Comparison of ENCODE assay signal across 19 cellular contexts in the genomic region with DNA sequence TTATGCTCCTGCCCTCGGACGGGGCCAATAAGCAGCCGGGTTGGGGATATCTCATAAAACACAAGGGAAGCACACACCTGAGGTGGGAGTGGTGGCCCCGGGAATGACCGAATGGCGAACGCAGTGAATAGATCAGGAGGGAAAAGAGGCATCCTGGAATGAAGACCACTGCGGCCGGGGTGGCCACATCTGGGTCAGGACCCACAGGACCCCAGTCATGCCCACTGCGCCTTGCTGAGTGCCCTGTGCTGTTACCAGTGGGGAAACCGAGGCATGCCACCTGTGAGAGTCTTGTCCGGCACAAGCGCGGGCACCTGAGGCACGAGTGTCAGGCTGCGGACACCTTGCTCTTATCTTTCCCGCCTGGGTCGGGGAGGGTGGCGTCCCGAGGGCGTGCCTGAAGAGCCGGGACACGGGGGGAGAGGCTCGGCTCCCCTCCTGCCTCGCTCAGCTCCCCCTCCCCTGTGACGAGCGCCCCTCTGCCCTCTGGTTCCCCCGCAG. TPM values are rescaled to one million over a fixed set of nuclear protein-coding genes. Genes with fewer than 3 reads are reported as not detected.
DNase-seq lines count a peak whose midpoint lies in the region; ATAC-seq and TF ChIP-seq lines count a peak whose summit lies in the region.
"Had no signal": no experiment of that assay in that cellular context is flagged by ENCODE, and none has a peak within 500 bp of the region (broad histone marks: within the 10 kb centered on the region; RNA-seq: fewer than 3 reads in every experiment).

No MANE protein-coding gene starts in this region.

- no peaks in the 10 kb centered on the region for H3K9me3 ChIP-seq in SK-N-SH
- no peaks in the 10 kb centered on the region for H3K9me3 ChIP-seq in sigmoid colon
- H3K9me3 ChIP-seq: gastrocnemius medialis, thyroid gland had no signal

- no peak for TF ChIP-seq EP300 in SK-N-SH (IDR thresholded peaks at IDR 0.05; ENCODE audit: borderline replicate concordance in 1 of 2, low read depth in 1 of 2, low read length in 1 of 2)
- TF ChIP-seq EP300 in sigmoid colon (IDR thresholded peaks at IDR 0.05) = no peak

- no peak for ATAC-seq in SK-N-SH treated with all-trans-retinoic acid at 6 μM for 48 hours
- no peak for ATAC-seq in effector memory CD8-positive, alpha-beta T cell (replicated peaks)
- ATAC-seq: gastrocnemius medialis had no signal

- H3K9ac ChIP-seq in SK-N-SH = no peak overlapping the region

- 80% methylated on average over 19 of the region's 28 CpGs for WGBS in SK-N-SH (ENCODE audit: low lambda C conversion rate)
- WGBS in sigmoid colon, 2 donors = 46 to 79% methylated on average over 28 of the region's 28 CpGs

- H3K27ac Mint-ChIP-seq in effector memory CD8-positive, alpha-beta T cell = peak overlapping the region; percentile 87 to 93

- H3K4me1 ChIP-seq in SK-N-SH (ENCODE audit: control insufficient read depth in 1 of 2, insufficient read depth in 2 of 2, low read depth in 1 of 2, low read length in 1 of 2) (peaks cover 12 to 19% of the 10 kb centered on the region in 2 experiments; a peak in 3 of 4 replicates), sigmoid colon (peaks cover 0 to 20% (median 12%) of the 10 kb centered on the region in 4 donors)

- no peaks in the 10 kb centered on the region for H3K9me3 Mint-ChIP-seq in effector memory CD8-positive, alpha-beta T cell
- H3K9me3 Mint-ChIP-seq: nephron had no signal

- no peak for TF ChIP-seq CTCF in SK-N-SH (IDR thresholded peaks at IDR 0.05)
- TF ChIP-seq CTCF in sigmoid colon (IDR thresholded peaks at IDR 0.05) = no peak

- TF ChIP-seq RAD21 in SK-N-SH (IDR thresholded peaks at IDR 0.05; ENCODE audit: low read length) = no peak

- H3K9me2 ChIP-seq in SK-N-SH = no peaks in the 10 kb centered on the region

- no peaks in the 10 kb centered on the region for H3F3A ChIP-seq in SK-N-SH (replicated peaks; ENCODE audit: insufficient read depth)

- H3K4me3 ChIP-seq in SK-N-SH (ENCODE audit: low read depth in 2 of 2, low read length in 1 of 2) = no peak overlapping the region
- no peak overlapping the region for H3K4me3 ChIP-seq in H7 (ENCODE audit: insufficient read depth, low read depth, low read length)
- no peak overlapping the region for H3K4me3 ChIP-seq in sigmoid colon
- H3K4me3 ChIP-seq: gastrocnemius medialis, lung, SK-N-MC, thyroid gland had no signal

- no peaks in the 10 kb centered on the region for H3K79me2 ChIP-seq in SK-N-SH (ENCODE audit: insufficient read depth)

- peaks cover 44 to 61% of the 10 kb centered on the region in 2 donors for H3K4me1 Mint-ChIP-seq in effector memory CD8-positive, alpha-beta T cell (ENCODE audit: low read depth in 2 of 2)

- intact Hi-C loops in sigmoid colon (cut with DNase I) = no loop called here

- H3K36me3 Mint-ChIP-seq in effector memory CD8-positive, alpha-beta T cell (ENCODE audit: insufficient read depth) = peaks cover 32% of the 10 kb centered on the region

- H3K4me3 Mint-ChIP-seq in effector memory CD8-positive, alpha-beta T cell = peak overlapping the region; percentile 73 to 93
- H3K4me3 Mint-ChIP-seq: nephron had no signal

- no peak for TF ChIP-seq POLR2A in sigmoid colon (IDR thresholded peaks at IDR 0.05)

- H4K20me1 ChIP-seq in SK-N-SH (ENCODE audit: insufficient read depth) = no peaks in the 10 kb centered on the region

- POLR2A ChIA-PET in SK-N-SH (lab: Yijun Ruan, JAX) = no interaction called here

- no peak overlapping the region for H3K4me2 ChIP-seq in SK-N-SH

- H3K27ac ChIP-seq in SK-N-SH (ENCODE audit: low read depth in 2 of 2, low read length in 1 of 2) (no peak overlapping the region), sigmoid colon (no peak overlapping the region)
- H3K27ac ChIP-seq: 22Rv1, gastrocnemius medialis, SK-N-MC, thyroid gland had no signal

- CTCF ChIA-PET in SK-N-SH (lab: Yijun Ruan, JAX) = no interaction called here

- H3K36me3 ChIP-seq in SK-N-SH (replicated peaks in 1 of 2; ENCODE audit: control insufficient read depth in 1 of 2, insufficient read depth in 2 of 2, low read length in 1 of 2) (no peaks in the 10 kb centered on the region), H7 (replicated peaks; ENCODE audit: control insufficient read depth, insufficient read depth, low read length) (no peaks in the 10 kb centered on the region), sigmoid colon (no peaks in the 10 kb centered on the region)
- H3K36me3 ChIP-seq: gastrocnemius medialis, thyroid gland had no signal

- no peaks in the 10 kb centered on the region for H3K27me3 Mint-ChIP-seq in effector memory CD8-positive, alpha-beta T cell

- DNase-seq in SK-N-SH (peak; percentile 33), H7 (peak; percentile 65), sigmoid colon (peak; percentile 64), medulla oblongata (ENCODE audit: extremely low spot score) (no peak), NCI-H1436 treated with DMSO at 0.1 percent for 48 hours (lab: John Stamatoyannopoulos, UW) (no peak), HPDE6-E6E7 (ENCODE audit: extremely low spot score) (no peak)
- no peak for DNase-seq in effector memory CD8-positive, alpha-beta T cell
- DNase-seq: activated CD8-positive, alpha-beta memory T cell treated with anti-CD3 and anti-CD28 coated beads, Interleukin-2, amount 50 U/mL, for 48 hours; amygdala; NCI-H1930; NCI-H510A; retina; thyroid gland had no signal

- H3K27me3 ChIP-seq in SK-N-SH (ENCODE audit: insufficient read depth) = no peaks in the 10 kb centered on the region
- H3K27me3 ChIP-seq in H7 (ENCODE audit: control insufficient read depth, insufficient read depth, low read length) = no peaks in the 10 kb centered on the region
- H3K27me3 ChIP-seq in sigmoid colon = peaks cover 0 to 24% (median 2%) of the 10 kb centered on the region in 3 donors
- H3K27me3 ChIP-seq: thyroid gland had no signal

- no peak overlapping the region for H2AFZ ChIP-seq in SK-N-SH (ENCODE audit: low read depth)

TF ChIP-seq in SK-N-SH, 30 proteins besides CTCF, POLR2A, EP300 and RAD21:
- TF ChIP-seq ELF1 (IDR thresholded peaks at IDR 0.05) (no peak), TCF12 (IDR thresholded peaks at IDR 0.05) (no peak), MEF2A (IDR thresholded peaks at IDR 0.05; ENCODE audit: borderline replicate concordance, low read depth) (no peak)
- TF ChIP-seq, protein P1, sequence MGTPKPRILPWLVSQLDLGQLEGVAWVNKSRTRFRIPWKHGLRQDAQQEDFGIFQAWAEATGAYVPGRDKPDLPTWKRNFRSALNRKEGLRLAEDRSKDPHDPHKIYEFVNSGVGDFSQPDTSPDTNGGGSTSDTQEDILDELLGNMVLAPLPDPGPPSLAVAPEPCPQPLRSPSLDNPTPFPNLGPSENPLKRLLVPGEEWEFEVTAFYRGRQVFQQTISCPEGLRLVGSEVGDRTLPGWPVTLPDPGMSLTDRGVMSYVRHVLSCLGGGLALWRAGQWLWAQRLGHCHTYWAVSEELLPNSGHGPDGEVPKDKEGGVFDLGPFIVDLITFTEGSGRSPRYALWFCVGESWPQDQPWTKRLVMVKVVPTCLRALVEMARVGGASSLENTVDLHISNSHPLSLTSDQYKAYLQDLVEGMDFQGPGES (IDR thresholded peaks at IDR 0.05; ENCODE audit: low read depth, low read length) = no peak

TF ChIP-seq in SK-N-SH treated with all-trans-retinoic acid at 6 μM for 48 hours, 23 proteins besides CTCF, POLR2A, EP300 and RAD21 (continues in another document):
- TF ChIP-seq ZNF565 (CRISPR knock-in tag; conservative IDR thresholded peaks at IDR 0.05; ENCODE audit: low read depth) = no peak
- no peak for TF ChIP-seq ESRRG (CRISPR knock-in tag; IDR thresholded peaks at IDR 0.05)
- TF ChIP-seq CSDC2 (CRISPR knock-in tag; IDR thresholded peaks at IDR 0.05) = no peak
- TF ChIP-seq SNAI2 (CRISPR knock-in tag; IDR thresholded peaks at IDR 0.05) = no peak
- TF ChIP-seq, protein P2, sequence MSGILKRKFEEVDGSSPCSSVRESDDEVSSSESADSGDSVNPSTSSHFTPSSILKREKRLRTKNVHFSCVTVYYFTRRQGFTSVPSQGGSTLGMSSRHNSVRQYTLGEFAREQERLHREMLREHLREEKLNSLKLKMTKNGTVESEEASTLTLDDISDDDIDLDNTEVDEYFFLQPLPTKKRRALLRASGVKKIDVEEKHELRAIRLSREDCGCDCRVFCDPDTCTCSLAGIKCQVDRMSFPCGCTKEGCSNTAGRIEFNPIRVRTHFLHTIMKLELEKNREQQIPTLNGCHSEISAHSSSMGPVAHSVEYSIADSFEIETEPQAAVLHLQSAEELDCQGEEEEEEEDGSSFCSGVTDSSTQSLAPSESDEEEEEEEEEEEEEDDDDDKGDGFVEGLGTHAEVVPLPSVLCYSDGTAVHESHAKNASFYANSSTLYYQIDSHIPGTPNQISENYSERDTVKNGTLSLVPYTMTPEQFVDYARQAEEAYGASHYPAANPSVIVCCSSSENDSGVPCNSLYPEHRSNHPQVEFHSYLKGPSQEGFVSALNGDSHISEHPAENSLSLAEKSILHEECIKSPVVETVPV (CRISPR knock-in tag; IDR thresholded peaks at IDR 0.05) = no peak
- no peak for TF ChIP-seq TCF4 (CRISPR knock-in tag; IDR thresholded peaks at IDR 0.05; ENCODE audit: borderline replicate concordance)

RNA-seq across cellular contexts. Expression of a gene that starts 1.6 kb away (rescaled TPM):
- not detected in 2 replicates for polyA plus RNA-seq in SK-N-SH (2012; rRNA removed)
- polyA plus RNA-seq in SK-N-SH (2012; cell fraction: cytosol; rRNA removed) = not detected in 2 replicates
- not detected in 2 replicates for polyA plus RNA-seq in SK-N-SH (2012; cell fraction: nucleus; rRNA removed)
- total RNA-seq in H7 (2014; rRNA removed; shearing (Covaris generic)) = 1.0 and 2.8 TPM in 2 replicates
- total RNA-seq in sigmoid colon = under 1 TPM in 3 of 4 donors, not detected in 1; 0.14 to 0.99 (median 0.36) TPM
- 1 to 10 TPM in 1 of 3 donors, not detected in 2; 3.2 TPM for polyA plus RNA-seq in sigmoid colon

RNA-seq across cellular contexts. Expression of a gene that starts 12.4 kb away (rescaled TPM):
- polyA plus RNA-seq in SK-N-SH (2012; rRNA removed) (not detected in 2 replicates), sigmoid colon (under 1 TPM in 1 of 3 donors, not detected in 2; 0.19 TPM)
- not detected in 2 replicates for polyA plus RNA-seq in SK-N-SH (2012; cell fraction: cytosol; rRNA removed)
- not detected in 2 replicates for polyA plus RNA-seq in SK-N-SH (2012; cell fraction: nucleus; rRNA removed)
- not detected in 2 replicates for total RNA-seq in H7 (2014; rRNA removed; shearing (Covaris generic))
- under 1 TPM in 1 of 4 donors, not detected in 3; 0.16 TPM for total RNA-seq in sigmoid colon
- total RNA-seq: gastrocnemius medialis had no signal

RNA-seq across cellular contexts. Expression of a gene that starts 48.1 kb away (rescaled TPM):
- polyA plus RNA-seq in SK-N-SH (2012; rRNA removed) = 0.05 TPM in 1 of 2 replicates, not detected in the other
- polyA plus RNA-seq in SK-N-SH (2012; cell fraction: cytosol; rRNA removed) = 0.03 and 0.07 TPM in 2 replicates
- 0.54 and 0.62 TPM in 2 replicates for polyA plus RNA-seq in SK-N-SH (2012; cell fraction: nucleus; rRNA removed)
- total RNA-seq in H7 (2014; rRNA removed; shearing (Covaris generic)) = 0.41 TPM in 1 of 2 replicates, not detected in the other
- total RNA-seq in sigmoid colon = 1 to 10 TPM in 1 of 4 donors, under 1 TPM in 2, not detected in 1; 0.36 to 3.6 (median 0.49) TPM
- 10 to 100 TPM; 16.3 to 66.1 (median 39.1) TPM for polyA plus RNA-seq in sigmoid colon

Comparison
In these comparisons a context has a peak if more than half of its experiments do, and no peak if none do; other contexts are left out.
1. DNase-seq: peak in SK-N-SH (single experiment), H7 (single experiment) and sigmoid colon (single experiment); none in effector memory CD8-positive, alpha-beta T cell (0 of 3), medulla oblongata (single experiment), NCI-H1436 treated with DMSO at 0.1 percent for 48 hours (single experiment) and HPDE6-E6E7 (single experiment).